ENCODE assay signal across 8 cellular contexts in the genomic region with DNA sequence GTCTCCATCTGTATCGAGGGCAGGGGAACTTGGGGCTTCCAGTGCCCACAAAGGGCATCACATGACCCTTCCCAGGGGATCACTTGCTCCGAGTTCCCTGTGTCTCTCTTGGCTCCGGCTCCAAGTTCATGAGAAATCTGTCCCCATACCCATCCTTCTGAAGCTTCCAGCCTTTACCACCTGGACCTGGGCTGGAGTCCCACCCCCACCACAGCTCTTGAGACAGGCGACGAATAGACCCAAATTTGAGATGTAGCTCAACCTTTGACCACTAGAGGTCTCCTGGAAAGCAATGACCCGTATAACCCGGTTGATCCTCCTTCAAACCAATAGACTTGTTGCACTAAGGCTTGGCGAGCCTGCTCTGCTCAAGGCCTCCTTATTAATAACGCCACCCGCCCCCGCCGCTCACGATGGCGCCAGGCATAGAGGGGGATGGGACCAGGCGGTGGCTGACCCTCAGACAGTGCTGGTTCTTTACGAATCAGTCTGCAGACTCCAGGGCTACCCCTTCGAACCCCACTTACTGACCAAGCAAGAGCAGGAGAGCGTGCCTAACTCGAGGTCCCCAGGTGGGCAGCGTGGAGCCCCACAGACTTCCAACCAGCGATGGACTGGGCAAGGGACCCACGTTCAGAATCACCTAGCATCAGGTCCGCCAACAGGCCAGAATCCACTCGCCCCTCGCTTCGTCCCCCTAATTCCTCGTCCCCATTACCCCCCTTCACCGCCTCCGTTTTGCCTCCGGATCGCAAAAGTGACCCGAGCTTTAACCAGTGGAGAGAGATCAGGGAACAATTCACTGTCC. TPM values are rescaled to one million over a fixed set of nuclear protein-coding genes. Genes with fewer than 3 reads are reported as not detected.
DNase-seq lines count a peak whose midpoint lies in the region; ATAC-seq and TF ChIP-seq lines count a peak whose summit lies in the region.

No MANE protein-coding gene starts in this region.

- no peaks in the 10 kb centered on the region for H3K9me3 Mint-ChIP-seq in Calu3 (ENCODE audit: low read depth, unreplicated experiment)

- WGBS in adrenal gland, 4 donors, result 12 to 26% (median 15%) methylated on average over 14 to 32 of the region's 32 CpGs

- no peaks in the 10 kb centered on the region for H3K36me3 ChIP-seq in adrenal gland (replicated peaks in 1 of 2)
- no peaks in the 10 kb centered on the region for H3K36me3 ChIP-seq in right atrium auricular region

- H3K4me1 Mint-ChIP-seq in Calu3 (ENCODE audit: low read depth, unreplicated experiment), result peaks cover 37% of the 10 kb centered on the region

- TF ChIP-seq POLR2A in adrenal gland (IDR thresholded peaks at IDR 0.05), result peak in 1 of 2 donors; percentile 68

- no peaks in the 10 kb centered on the region for H3K27me3 Mint-ChIP-seq in Calu3 (ENCODE audit: unreplicated experiment)

- peaks cover 11 to 27% of the 10 kb centered on the region in 2 donors for H3K4me1 ChIP-seq in adrenal gland (replicated peaks in 1 of 2)
- H3K4me1 ChIP-seq in right atrium auricular region, result peaks cover 0 to 25% of the 10 kb centered on the region in 2 donors

- peak overlapping the region; percentile 42 for H3K4me3 Mint-ChIP-seq in Calu3 (ENCODE audit: low read depth, unreplicated experiment)

- H3K27ac Mint-ChIP-seq in Calu3 (ENCODE audit: unreplicated experiment), result no peak overlapping the region

- BruUV-seq in Calu3 (replicated peaks; lab: Mats Ljungman, UMichigan), result no TSS peak

- peak overlapping the region; percentile 15 to 88 (median 80) for H3K27ac ChIP-seq in adrenal gland
- H3K27ac ChIP-seq in right atrium auricular region, result peak overlapping the region; percentile 49 to 64

- TF ChIP-seq CTCF in Calu3 (IDR thresholded peaks at IDR 0.05; ENCODE audit: unreplicated experiment) (peak; percentile 75), adrenal gland (IDR thresholded peaks at IDR 0.05) (peak; percentile 69 to 87 (median 77)), right atrium auricular region (IDR thresholded peaks at IDR 0.05) (peak; percentile 48 to 75)

- H3K9me3 ChIP-seq in adrenal gland (replicated peaks in 1 of 3) (no peaks in the 10 kb centered on the region), right atrium auricular region (no peaks in the 10 kb centered on the region)

- H3K4me3 ChIP-seq in adrenal gland (peak overlapping the region in 3 of 4 donors; percentile 1 to 64 (median 55)), right atrium auricular region (peak overlapping the region; percentile 31 to 54)

- H3K36me3 Mint-ChIP-seq in Calu3 (ENCODE audit: insufficient read depth, unreplicated experiment), result peaks cover 27% of the 10 kb centered on the region

- H3K27me3 ChIP-seq in adrenal gland, result no peaks in the 10 kb centered on the region
- H3K27me3 ChIP-seq in right atrium auricular region, result no peaks in the 10 kb centered on the region

- ATAC-seq in GM19397 (IDR thresholded peaks at IDR 0.05; ENCODE audit: unreplicated experiment), result peak; percentile 51
- ATAC-seq in HG03457 (IDR thresholded peaks at IDR 0.05; ENCODE audit: unreplicated experiment), result peak; percentile 53

- DNase-seq in Calu3 (peak; percentile 71), RPMI7951 (ENCODE audit: low read depth) (peak; percentile 78), adrenal gland (peak; percentile 72 to 88 (median 84)), right atrium auricular region (ENCODE audit: low spot score) (peak; percentile 70), posterior vena cava (ENCODE audit: low spot score) (peak; percentile 87), DMS79 treated with DMSO at 0.1 percent for 48 hours (lab: John Stamatoyannopoulos, UW) (no peak)

- CTCF ChIA-PET in Calu3 (lab: Charles Lee), result interaction anchor here (0.6 to 2.2 kb wide), 17 partner anchors 8 to 348 kb away, joined by 3 to 13 read pairs (median 3); no protein-coding TSS in a partner anchor

- intact Hi-C loops in Calu3 (cut with micrococcal nuclease; ENCODE audit: unreplicated experiment), result loop anchor here (10.0 kb wide), 1 partner anchor 1082 kb away; no protein-coding TSS in a partner anchor
- intact Hi-C loops in adrenal gland (cut with DNase I), result no loop called here
- intact Hi-C loops in posterior vena cava (cut with DNase I), result no loop called here

RNA-seq across cellular contexts. Expression of a gene that starts 4.4 kb away (rescaled TPM):
- total RNA-seq in Calu3 (2022) (9.5 and 10.0 TPM in 2 replicates), adrenal gland (10 to 100 TPM in 7 of 8 donors, 1 to 10 TPM in 1; 8.6 to 42.4 (median 30.8) TPM), right atrium auricular region (10 to 100 TPM; 37.9 to 53.4 TPM), posterior vena cava (10 to 100 TPM; 75.0 to 96.1 TPM)
- total RNA-seq in RPMI7951 (2014; rRNA removed; shearing (Covaris generic)), result 10.9 and 15.7 TPM in 2 replicates
- polyA plus RNA-seq in adrenal gland, result 10 to 100 TPM in 1 of 3 donors, 1 to 10 TPM in 2; 5.7 to 10.7 (median 9.0) TPM
